Comparison of ENCODE assay signal across 11 cellular contexts in the genomic region with DNA sequence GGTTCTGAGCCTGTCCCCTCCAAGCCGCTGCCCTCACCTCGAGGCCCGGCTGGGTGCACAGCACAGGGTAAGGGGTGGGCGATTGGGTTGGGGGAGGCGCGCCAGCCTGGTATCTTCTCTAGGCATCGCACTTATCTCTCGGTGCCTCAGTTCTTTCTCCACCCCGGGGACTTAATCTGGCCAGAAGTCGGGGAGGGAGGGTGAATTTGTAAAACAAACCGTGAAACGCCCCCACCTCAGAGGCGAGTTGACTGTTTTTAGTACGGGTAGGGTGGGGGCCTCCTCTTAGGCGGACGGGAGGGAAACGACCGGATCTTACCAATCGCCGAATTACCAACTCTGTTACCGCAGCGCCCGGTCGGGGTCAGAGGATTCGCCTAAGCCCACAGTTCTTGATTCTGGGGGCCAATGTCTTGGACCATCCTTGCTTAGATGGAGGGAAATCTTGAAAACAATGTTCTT. TPM values are rescaled to one million over a fixed set of nuclear protein-coding genes. Genes with fewer than 3 reads are reported as not detected.
DNase-seq lines count a peak whose midpoint lies in the region; ATAC-seq, FAIRE-seq and TF ChIP-seq lines count a peak whose summit lies in the region.
"Had no signal": no experiment of that assay in that cellular context is flagged by ENCODE, and none has a peak within 500 bp of the region (broad histone marks: within the 10 kb centered on the region; RNA-seq: fewer than 3 reads in every experiment).

No MANE protein-coding gene starts in this region.

- no peak for FAIRE-seq in frontal cortex (lab: Jason Lieb, UNC)

- H3K9me2 ChIP-seq in PC-3 (replicated peaks; ENCODE audit: low read length) = no peaks in the 10 kb centered on the region

- peak overlapping the region; percentile 95 for H3K9ac ChIP-seq in PC-3 (ENCODE audit: low read length)

- peaks cover 79% of the 10 kb centered on the region for H3K27me3 Mint-ChIP-seq in Calu3 (ENCODE audit: unreplicated experiment)

- no peak overlapping the region for H3K27ac Mint-ChIP-seq in Calu3 (ENCODE audit: unreplicated experiment)

- H3K36me3 ChIP-seq in PC-3 (ENCODE audit: low read depth, low read length) (peaks cover 23% of the 10 kb centered on the region), psoas muscle (ENCODE audit: insufficient read depth in 1 of 2, low read depth in 1 of 2) (peaks cover 0 to 5% of the 10 kb centered on the region in 2 donors)

- intact Hi-C loops in Calu3 (cut with micrococcal nuclease; ENCODE audit: unreplicated experiment) (no loop called here), PC-3 (cut with micrococcal nuclease) (loop anchor here (2.0 kb wide), 2 partner anchors 127 to 217 kb away; no protein-coding TSS in a partner anchor), psoas muscle (cut with DNase I) (loop anchor here in 1 of 2 donors (10.0 kb wide), 1 partner anchor 539 kb away; no protein-coding TSS in a partner anchor)

- H3K27me3 ChIP-seq in PC-3 (ENCODE audit: low read length) (no peaks in the 10 kb centered on the region), psoas muscle (ENCODE audit: insufficient read depth in 3 of 3, low read length in 2 of 3) (peaks cover 0 to 43% (median 9%) of the 10 kb centered on the region in 3 donors)

- WGBS in psoas muscle, 3 donors = 57 to 65% (median 61%) methylated on average over 25 of the region's 25 CpGs

- H3K4me3 ChIP-seq in PC-3 (ENCODE audit: low read length) (peak overlapping the region; percentile 94), fibroblast of villous mesenchyme (ENCODE audit: low read depth, low read length) (peak overlapping the region; percentile 88), psoas muscle (peak overlapping the region; percentile 78)

- TF ChIP-seq CTCF in Calu3 (IDR thresholded peaks at IDR 0.05; ENCODE audit: unreplicated experiment) (no peak), PC-3 (conservative IDR thresholded peaks at IDR 0.05; ENCODE audit: low read depth, low read length) (no peak), fibroblast of villous mesenchyme (IDR thresholded peaks at IDR 0.05; ENCODE audit: insufficient read depth, low read depth, low read length) (no peak), psoas muscle (IDR thresholded peaks at IDR 0.05) (no peak)

- no peak overlapping the region for H2AFZ ChIP-seq in PC-3 (ENCODE audit: low read length)

- peaks cover 13% of the 10 kb centered on the region for H3K4me1 ChIP-seq in PC-3 (ENCODE audit: insufficient read depth, low read length)
- H3K4me1 ChIP-seq in psoas muscle = peaks cover 9% of the 10 kb centered on the region

- H4K20me1 ChIP-seq in PC-3 (ENCODE audit: low read length) = peaks cover 33% of the 10 kb centered on the region

- H3K79me2 ChIP-seq in PC-3 (ENCODE audit: low read length) = peaks cover 50% of the 10 kb centered on the region

- CTCF ChIA-PET in Calu3 (lab: Charles Lee) = no interaction called here
- CTCF ChIA-PET in PC-3 (lab: Charles Lee) = interaction anchor here (1.0 to 1.7 kb wide), 5 partner anchors 15 to 713 kb away, joined by 3 to 28 read pairs (median 8); no protein-coding TSS in a partner anchor

- ATAC-seq in PC-3 (no peak), psoas muscle (no peak), HG02642 (IDR thresholded peaks at IDR 0.05; ENCODE audit: poor library complexity, unreplicated experiment) (no peak), GM18873 (IDR thresholded peaks at IDR 0.05; ENCODE audit: low FRiP score, unreplicated experiment) (no peak)

- no peaks in the 10 kb centered on the region for H3F3A ChIP-seq in PC-3 (ENCODE audit: low read length, unreplicated experiment)

- H3K36me3 Mint-ChIP-seq in Calu3 (ENCODE audit: insufficient read depth, unreplicated experiment) = peaks cover 21% of the 10 kb centered on the region

- no TSS peak for BruUV-seq in Calu3 (replicated peaks; lab: Mats Ljungman, UMichigan)
- no TSS peak for BruUV-seq in PC-3 (replicated peaks; lab: Mats Ljungman, UMichigan)

- no peak for DNase-seq in Calu3
- DNase-seq in PC-3 = no peak
- DNase-seq in fibroblast of villous mesenchyme (ENCODE audit: low read depth) = no peak
- DNase-seq in psoas muscle = peak in 1 of 2 donors; percentile 23
- no peak for DNase-seq in amniotic stem cell (lab: John Stamatoyannopoulos, UW)
- DNase-seq in frontal cortex (ENCODE audit: low spot score in 2 of 2) = no peak
- DNase-seq: activated CD8-positive, alpha-beta memory T cell treated with anti-CD3 and anti-CD28 coated beads for 24 hours; erythroblast; NCI-H748 treated with DMSO at 0.1 percent for 48 hours had no signal

- H3K4me1 Mint-ChIP-seq in Calu3 (ENCODE audit: low read depth, unreplicated experiment) = peaks cover 15% of the 10 kb centered on the region

- POLR2A ChIA-PET in PC-3 (lab: Charles Lee; ENCODE audit: unreplicated experiment) = interaction anchor here (1.3 kb wide), 1 partner anchor 1068 kb away, joined by 6 read pairs; no protein-coding TSS in a partner anchor

- no peaks in the 10 kb centered on the region for H3K9me3 Mint-ChIP-seq in Calu3 (ENCODE audit: low read depth, unreplicated experiment)

- H3K4me3 Mint-ChIP-seq in Calu3 (ENCODE audit: low read depth, unreplicated experiment) = peak overlapping the region; percentile 73

- H3K9me3 ChIP-seq in PC-3 (ENCODE audit: low read length) (no peaks in the 10 kb centered on the region), psoas muscle (no peaks in the 10 kb centered on the region)

- H3K27ac ChIP-seq in PC-3 (ENCODE audit: low read length) = peak overlapping the region; percentile 95
- H3K27ac ChIP-seq in psoas muscle = peak overlapping the region; percentile 90

- H3K4me2 ChIP-seq in PC-3 (ENCODE audit: low read length) = peak overlapping the region; percentile 99

RNA-seq across cellular contexts. Expression of gene TBX3, which starts 1.4 kb away (rescaled TPM):
- total RNA-seq in Calu3 (2022) (1.4 and 2.3 TPM in 2 replicates), PC-3 (2014; rRNA removed) (89.4 and 123 TPM in 2 replicates), fibroblast of villous mesenchyme (109 and 114 TPM in 2 replicates), psoas muscle (10 to 100 TPM in 3 of 4 donors, 1 to 10 TPM in 1; 7.4 to 50.8 (median 30.8) TPM), frontal cortex (1.6 TPM)
- 10 to 100 TPM in 1 of 3 donors, 1 to 10 TPM in 2; 5.0 to 15.8 (median 9.8) TPM for polyA plus RNA-seq in psoas muscle
